In genomic region chr7:139034855-139035587, GRCh38 we compare ENCODE assay signal across 8 cellular contexts. TPM values are rescaled to one million over a fixed set of nuclear protein-coding genes. Genes with fewer than 3 reads are reported as not detected.
DNase-seq lines count a peak whose midpoint lies in the region; ATAC-seq and TF ChIP-seq lines count a peak whose summit lies in the region.

No MANE protein-coding gene starts in this region.

- peak; percentile 45 for DNase-seq in Calu3
- peak; percentile 77 for DNase-seq in GM20000 (ENCODE audit: low spot score)
- DNase-seq in HL-60 (ENCODE audit: low read depth in 1 of 2, low spot score in 1 of 2) = no peak
- DNase-seq in WTC11 (ENCODE audit: low spot score) = peak; percentile 35
- DNase-seq in endothelial cell (ENCODE audit: low spot score) = no peak
- no peak for DNase-seq in thyroid gland
- no peak for DNase-seq in cerebellar cortex (ENCODE audit: low spot score)

- peaks cover 7% of the 10 kb centered on the region for H3K27me3 ChIP-seq in HL-60 (ENCODE audit: insufficient read depth, poor library complexity, severe bottlenecking)
- no peaks in the 10 kb centered on the region for H3K27me3 ChIP-seq in mononuclear cell (ENCODE audit: insufficient read depth, low read length)
- no peaks in the 10 kb centered on the region for H3K27me3 ChIP-seq in thyroid gland

- ATAC-seq in WTC11 = peak; percentile 52

- no peak overlapping the region for H3K27ac ChIP-seq in HL-60 (replicated peaks)
- peak overlapping the region; percentile 80 to 93 (median 80) for H3K27ac ChIP-seq in thyroid gland

- TF ChIP-seq POLR2A in thyroid gland (IDR thresholded peaks at IDR 0.05) = no peak

- H3K4me3 Mint-ChIP-seq in Calu3 (ENCODE audit: low read depth, unreplicated experiment) = peak overlapping the region; percentile 78
- peak overlapping the region; percentile 67 for H3K4me3 Mint-ChIP-seq in WTC11
- H3K4me3 Mint-ChIP-seq in endothelial cell (ENCODE audit: unreplicated experiment) = peak overlapping the region; percentile 86

- 39 to 49% methylated on average over 7 to 15 of the region's 48 CpGs for WGBS in thyroid gland, 2 donors

- H3K36me3 ChIP-seq in thyroid gland = no peaks in the 10 kb centered on the region

- H3K27ac Mint-ChIP-seq in Calu3 (ENCODE audit: unreplicated experiment) (no peak overlapping the region), WTC11 (no peak overlapping the region), endothelial cell (ENCODE audit: unreplicated experiment) (no peak overlapping the region)

- H3K4me1 ChIP-seq in mononuclear cell (ENCODE audit: insufficient read depth, low read length) (peaks cover 18% of the 10 kb centered on the region), thyroid gland (peaks cover 25 to 26% of the 10 kb centered on the region in 2 donors)

- H3K36me3 Mint-ChIP-seq in Calu3 (ENCODE audit: insufficient read depth, unreplicated experiment) = peaks cover 35% of the 10 kb centered on the region
- peaks cover 23% of the 10 kb centered on the region for H3K36me3 Mint-ChIP-seq in WTC11
- H3K36me3 Mint-ChIP-seq in endothelial cell (ENCODE audit: low read depth, unreplicated experiment) = peaks cover 8% of the 10 kb centered on the region

- CTCF ChIA-PET in Calu3 (lab: Charles Lee) = interaction anchor here (0.6 to 1.2 kb wide), 2 partner anchors 9 to 435 kb away, joined by 3 to 5 read pairs; no protein-coding TSS in a partner anchor
- CTCF ChIA-PET in WTC11 (lab: Charles Lee) = interaction anchor here (0.7 to 2.0 kb wide), 4 partner anchors 17 to 127 kb away, joined by 4 to 6 read pairs (median 4); no protein-coding TSS in a partner anchor

- H3K9me3 ChIP-seq in mononuclear cell (ENCODE audit: low read depth, low read length) (no peaks in the 10 kb centered on the region), thyroid gland (no peaks in the 10 kb centered on the region)

- peak overlapping the region; percentile 40 for H3K4me3 ChIP-seq in HL-60 (replicated peaks; ENCODE audit: insufficient read depth, low read length)
- H3K4me3 ChIP-seq in mononuclear cell (ENCODE audit: low read length) = peak overlapping the region; percentile 41
- peak overlapping the region; percentile 53 to 82 (median 67) for H3K4me3 ChIP-seq in thyroid gland (replicated peaks in 1 of 3)

- H3K4me1 Mint-ChIP-seq in Calu3 (ENCODE audit: low read depth, unreplicated experiment) (peaks cover 28% of the 10 kb centered on the region), WTC11 (peaks cover 31% of the 10 kb centered on the region), endothelial cell (ENCODE audit: unreplicated experiment) (peaks cover 18% of the 10 kb centered on the region)

- H3K9me3 Mint-ChIP-seq in Calu3 (ENCODE audit: low read depth, unreplicated experiment) (no peaks in the 10 kb centered on the region), WTC11 (no peaks in the 10 kb centered on the region), endothelial cell (ENCODE audit: unreplicated experiment) (no peaks in the 10 kb centered on the region)

- TF ChIP-seq CTCF in Calu3 (IDR thresholded peaks at IDR 0.05; ENCODE audit: unreplicated experiment) (no peak), GM20000 (IDR thresholded peaks at IDR 0.05; ENCODE audit: extremely low read depth, missing control alignments) (no peak), HL-60 (IDR thresholded peaks at IDR 0.05; ENCODE audit: insufficient read depth, low read length) (no peak), WTC11 (IDR thresholded peaks at IDR 0.05) (no peak), endothelial cell (IDR thresholded peaks at IDR 0.05; ENCODE audit: unreplicated experiment) (no peak), thyroid gland (IDR thresholded peaks at IDR 0.05) (no peak)

- intact Hi-C loops in Calu3 (cut with micrococcal nuclease; ENCODE audit: unreplicated experiment) (no loop called here), thyroid gland (cut with DNase I) (no loop called here)

- no TSS peak for BruUV-seq in Calu3 (replicated peaks; lab: Mats Ljungman, UMichigan)

- POLR2A ChIA-PET in WTC11 (lab: Charles Lee) = interaction anchor here (1.0 kb wide), 1 partner anchor 59 kb away, joined by 3 read pairs; no protein-coding TSS in a partner anchor

- H3K27me3 Mint-ChIP-seq in Calu3 (ENCODE audit: unreplicated experiment) (no peaks in the 10 kb centered on the region), WTC11 (ENCODE audit: low read depth) (peaks cover 29% of the 10 kb centered on the region), endothelial cell (ENCODE audit: unreplicated experiment) (peaks cover 4% of the 10 kb centered on the region)

TF ChIP-seq in WTC11, 78 proteins besides CTCF, POLR2A, EP300 and RAD21:
- TF ChIP-seq ZBTB43 (CRISPR knock-in tag; IDR thresholded peaks at IDR 0.05) (0 out of 2 replicates have a peak, but pooled peaks have one; percentile 23), ZMAT4 (CRISPR knock-in tag; IDR thresholded peaks at IDR 0.05) (no peak)
TF ChIP-seq in WTC11: peak in this region for 1.

RNA-seq across cellular contexts. Expression of gene ZC3HAV1L, which starts 0.8 kb away (rescaled TPM):
- total RNA-seq in Calu3 (2022) = 13.7 and 15.0 TPM in 2 replicates
- 5.8 to 9.3 TPM (median 7.1 TPM) in 3 replicates for total RNA-seq in WTC11 (2021)
- 12.4 TPM for total RNA-seq in endothelial cell (ENCODE audit: unreplicated experiment)
- 1.4 TPM for total RNA-seq in mononuclear cell
- 10 to 100 TPM; 31.7 to 73.7 (median 45.5) TPM for total RNA-seq in thyroid gland

RNA-seq across cellular contexts. Expression of gene KIAA1549, which starts 53.8 kb away (rescaled TPM):
- total RNA-seq in Calu3 (2022) = 7.2 and 10.4 TPM in 2 replicates
- total RNA-seq in WTC11 (2021) = 16.3 to 18.7 TPM (median 17.2 TPM) in 3 replicates
- total RNA-seq in endothelial cell (ENCODE audit: unreplicated experiment) = 10.8 TPM
- total RNA-seq in mononuclear cell = 0.10 TPM
- 1 to 10 TPM; 1.2 to 3.9 (median 2.6) TPM for total RNA-seq in thyroid gland

Comparison
In these comparisons a context has a peak if more than half of its experiments do, and no peak if none do; other contexts are left out.
1. DNase-seq: peak in Calu3 (single experiment), GM20000 (single experiment) and WTC11 (single experiment); none in HL-60 (0 of 2), endothelial cell (single experiment), thyroid gland (0 of 2) and cerebellar cortex (single experiment).
2. Peak in every context shown above with its lines, with median percentiles within 50 percentile points of each other: H3K4me3 Mint-ChIP-seq and H3K4me3 ChIP-seq.